Comparison of ENCODE assay signal across 13 cellular contexts in the genomic region with DNA sequence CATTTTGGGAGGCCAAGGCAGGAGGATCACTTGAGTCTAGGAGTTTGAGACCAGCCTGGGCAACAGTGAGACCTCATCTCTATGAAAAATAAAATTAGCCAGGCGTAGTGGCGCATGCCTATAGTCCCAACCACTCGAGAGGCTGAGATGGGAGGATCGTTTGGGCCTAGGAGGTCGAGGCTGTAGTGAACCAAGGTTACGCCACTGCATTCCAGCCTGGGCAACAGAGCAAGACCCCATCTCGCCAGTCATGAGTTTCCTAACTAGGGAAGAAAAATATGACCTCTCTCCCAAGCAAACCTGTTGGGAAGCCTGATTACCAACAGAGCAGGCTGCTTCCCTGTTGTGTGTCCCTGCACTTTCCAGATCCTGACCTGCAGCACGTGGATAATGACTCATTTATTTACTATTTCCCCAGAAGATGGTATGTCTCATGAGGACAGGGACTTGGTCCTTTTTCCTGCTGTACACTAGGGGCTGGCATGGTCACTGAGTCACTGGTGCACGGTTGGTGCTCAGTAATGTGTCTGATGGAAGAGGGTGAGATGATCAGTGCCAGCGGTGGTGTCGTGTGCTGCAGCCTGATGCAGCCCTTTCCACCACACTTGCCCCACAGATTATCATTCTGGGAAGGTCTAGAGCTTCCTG. TPM values are rescaled to one million over a fixed set of nuclear protein-coding genes. Genes with fewer than 3 reads are reported as not detected.
A peak's percentile ranks its signal among the peaks of the same experiment; 100 is the strongest.
DNase-seq lines count a peak whose midpoint lies in the region; ATAC-seq, FAIRE-seq and TF ChIP-seq lines count a peak whose summit lies in the region.
"Had no signal": no experiment of that assay in that cellular context is flagged by ENCODE, and none has a peak within 500 bp of the region (broad histone marks: within the 10 kb centered on the region; RNA-seq: fewer than 3 reads in every experiment).

No MANE protein-coding gene starts in this region.

- H3K9me3 Mint-ChIP-seq in HFFc6, result no peaks in the 10 kb centered on the region; the same call in 1 of the 2 replicates
- H3K9me3 Mint-ChIP-seq in astrocyte (ENCODE audit: unreplicated experiment), result no peaks in the 10 kb centered on the region

- DNase-seq in HFFc6 (no peak), astrocyte (ENCODE audit: low read depth) (peak; percentile 13), iPS-NIHi7 (ENCODE audit: extremely low spot score) (peak; percentile 3), stomach (no peak), NCI-H2227 treated with DMSO at 0.1 percent for 48 hours (lab: John Stamatoyannopoulos, UW) (no peak), UCSD-AML1 (lab: John Stamatoyannopoulos, UW; ENCODE audit: unreplicated experiment) (no peak), NCI-H1092 treated with DMSO at 0.1 percent for 48 hours (lab: John Stamatoyannopoulos, UW) (no peak)
- DNase-seq: DND-41; mucosa of descending colon; NCI-H2081 treated with DMSO at 0.1 percent for 48 hours; stimulated activated CD4-positive, alpha-beta T cell treated with anti-CD3 and anti-CD28 coated beads, Interleukin-4, amount 100 ng/mL, for 24 hours had no signal

- H3K79me2 ChIP-seq in astrocyte (ENCODE audit: insufficient read depth, low read length), result peaks cover 15% of the 10 kb centered on the region

- no peak for TF ChIP-seq POLR2A in stomach (IDR thresholded peaks at IDR 0.05)

- H3K9ac ChIP-seq in astrocyte (ENCODE audit: low read length), result no peak overlapping the region

- H3K27ac Mint-ChIP-seq in HFFc6, result peak overlapping the region; percentile 95
- peak overlapping the region; percentile 60 for H3K27ac Mint-ChIP-seq in astrocyte (ENCODE audit: unreplicated experiment)

- FAIRE-seq in astrocyte (lab: Jason Lieb, UNC), result no peak
- FAIRE-seq: H54 had no signal

- H3K4me1 Mint-ChIP-seq in HFFc6 (ENCODE audit: low read depth), result peaks cover 58% of the 10 kb centered on the region
- peaks cover 42% of the 10 kb centered on the region for H3K4me1 Mint-ChIP-seq in astrocyte (ENCODE audit: low read depth, unreplicated experiment)

- H3K4me3 Mint-ChIP-seq in HFFc6 (peak overlapping the region; percentile 56), astrocyte (ENCODE audit: unreplicated experiment) (no peak overlapping the region)

- H3K4me1 ChIP-seq in astrocyte (ENCODE audit: insufficient read depth, low read length), result peaks cover 38% of the 10 kb centered on the region
- H3K4me1 ChIP-seq in stomach, result peaks cover 28 to 65% (median 43%) of the 10 kb centered on the region in 4 donors

- no peak overlapping the region for H3K4me3 ChIP-seq in astrocyte (ENCODE audit: insufficient read depth, low read depth, low read length)
- H3K4me3 ChIP-seq in stomach, result no peak overlapping the region
- H3K4me3 ChIP-seq: mucosa of descending colon had no signal

- TF ChIP-seq EP300 in stomach (IDR thresholded peaks at IDR 0.05), result no peak

- peak overlapping the region; percentile 94 for H3K27ac ChIP-seq in astrocyte (ENCODE audit: low read depth, low read length)
- peak overlapping the region; percentile 9 to 86 (median 85) for H3K27ac ChIP-seq in stomach

- H3K27me3 ChIP-seq in astrocyte (ENCODE audit: insufficient read depth, low read length), result no peaks in the 10 kb centered on the region
- H3K27me3 ChIP-seq in stomach, result no peaks in the 10 kb centered on the region

- no peak overlapping the region for H3K4me2 ChIP-seq in astrocyte (ENCODE audit: low read length)

- H3K9me3 ChIP-seq in astrocyte (ENCODE audit: insufficient read depth, low read depth, low read length), result no peaks in the 10 kb centered on the region
- H3K9me3 ChIP-seq in stomach, result no peaks in the 10 kb centered on the region
- H3K9me3 ChIP-seq: mucosa of descending colon had no signal

- ATAC-seq in HG02678 (IDR thresholded peaks at IDR 0.05; ENCODE audit: unreplicated experiment), result no peak

- WGBS in stomach, 5 donors, result 85 to 92% (median 88%) methylated on average over 11 of the region's 11 CpGs

- H2AFZ ChIP-seq in astrocyte (ENCODE audit: low read depth, low read length), result no peak overlapping the region

- 0 out of 2 replicates have a peak, but pooled peaks have one; percentile 13 for TF ChIP-seq CTCF in HFFc6 (IDR thresholded peaks at IDR 0.05)
- TF ChIP-seq CTCF in astrocyte (IDR thresholded peaks at IDR 0.05; ENCODE audit: insufficient read depth, low read depth, low read length), result no peak
- TF ChIP-seq CTCF in stomach (IDR thresholded peaks at IDR 0.05), result no peak

- peaks cover 26% of the 10 kb centered on the region for H4K20me1 ChIP-seq in astrocyte (ENCODE audit: insufficient read depth, low read length)

- peaks cover 33% of the 10 kb centered on the region for H3K36me3 ChIP-seq in astrocyte (ENCODE audit: insufficient read depth, low read length)
- peaks cover 72 to 100% (median 97%) of the 10 kb centered on the region in 4 donors for H3K36me3 ChIP-seq in stomach

- H3K27me3 Mint-ChIP-seq in HFFc6 (ENCODE audit: insufficient read depth), result peaks cover 2% of the 10 kb centered on the region
- no peaks in the 10 kb centered on the region for H3K27me3 Mint-ChIP-seq in astrocyte (ENCODE audit: low read depth, unreplicated experiment)

- H3K36me3 Mint-ChIP-seq in HFFc6 (ENCODE audit: low read depth) (peaks cover 51% of the 10 kb centered on the region), astrocyte (ENCODE audit: low read depth, unreplicated experiment) (peaks cover 31% of the 10 kb centered on the region)

- intact Hi-C loops in stomach (cut with DNase I; ENCODE audit: low total_unique reads), result no loop called here

RNA-seq across cellular contexts. Expression of gene NMT1, which starts 30.8 kb away (rescaled TPM):
- 100 to 1,000 TPM; 135 to 152 (median 142) TPM for total RNA-seq in HFFc6 (2021; fragmentation: NEBNext Ultra II Directional; extraction: Animal tissue kit (Norgen Biotek cat#: 25700))
- total RNA-seq in astrocyte (114 and 130 TPM in 2 replicates), stomach (100 to 1,000 TPM in 2 of 5 donors, 10 to 100 TPM in 3; 30.1 to 229 (median 74.0) TPM)
- 100 to 1,000 TPM in 1 of 3 donors, 10 to 100 TPM in 2; 23.3 to 230 (median 49.7) TPM for polyA plus RNA-seq in stomach

RNA-seq across cellular contexts. Expression of gene PLCD3, which starts 40.4 kb away (rescaled TPM):
- 100 to 1,000 TPM in 1 of 6 experiments, 10 to 100 TPM in 5; 77.2 to 112 (median 83.8) TPM for total RNA-seq in HFFc6 (2021; fragmentation: NEBNext Ultra II Directional; extraction: Animal tissue kit (Norgen Biotek cat#: 25700))
- total RNA-seq in astrocyte, result 76.5 and 92.0 TPM in 2 replicates
- 100 to 1,000 TPM in 1 of 5 donors, 10 to 100 TPM in 3, 1 to 10 TPM in 1; 7.6 to 215 (median 31.0) TPM for total RNA-seq in stomach
- 100 to 1,000 TPM in 1 of 3 donors, 10 to 100 TPM in 2; 17.2 to 106 (median 53.2) TPM for polyA plus RNA-seq in stomach

RNA-seq across cellular contexts. Expression of gene DCAKD, which starts 40.5 kb away (rescaled TPM):
- total RNA-seq in HFFc6 (2021; fragmentation: NEBNext Ultra II Directional; extraction: Animal tissue kit (Norgen Biotek cat#: 25700)), result 10 to 100 TPM; 34.0 to 38.9 (median 35.8) TPM
- total RNA-seq in astrocyte (34.8 and 43.3 TPM in 2 replicates), stomach (10 to 100 TPM in 3 of 5 donors, 1 to 10 TPM in 2; 2.3 to 22.9 (median 14.9) TPM)
- 10 to 100 TPM in 2 of 3 donors, 1 to 10 TPM in 1; 9.5 to 17.2 (median 11.5) TPM for polyA plus RNA-seq in stomach

RNA-seq across cellular contexts. Expression of gene ACBD4, which starts 43.6 kb away (rescaled TPM):
- total RNA-seq in HFFc6 (2021; fragmentation: NEBNext Ultra II Directional; extraction: Animal tissue kit (Norgen Biotek cat#: 25700)), result 1 to 10 TPM; 5.0 to 8.0 (median 6.5) TPM
- total RNA-seq in astrocyte, result 3.9 and 4.7 TPM in 2 replicates
- total RNA-seq in stomach, result 10 to 100 TPM in 3 of 5 donors, 1 to 10 TPM in 2; 4.6 to 24.6 (median 15.2) TPM
- polyA plus RNA-seq in stomach, result 10 to 100 TPM; 16.1 to 23.1 (median 18.1) TPM

RNA-seq across cellular contexts. Expression of gene HEXIM1, which starts 56.4 kb away (rescaled TPM):
- total RNA-seq in HFFc6 (2021; fragmentation: NEBNext Ultra II Directional; extraction: Animal tissue kit (Norgen Biotek cat#: 25700)), result 10 to 100 TPM; 31.8 to 42.0 (median 34.5) TPM
- total RNA-seq in astrocyte (44.5 and 46.6 TPM in 2 replicates), stomach (10 to 100 TPM in 3 of 5 donors, 1 to 10 TPM in 2; 6.4 to 23.8 (median 13.0) TPM)
- polyA plus RNA-seq in stomach, result 10 to 100 TPM; 15.4 to 20.5 (median 16.1) TPM

Comparison
In these comparisons a context has a peak if more than half of its experiments do, and no peak if none do; other contexts are left out.
1. DNase-seq: peak in astrocyte (single experiment) and iPS-NIHi7 (single experiment); none in HFFc6 (single experiment), stomach (single experiment), NCI-H2227 treated with DMSO at 0.1 percent for 48 hours (single experiment), UCSD-AML1 (single experiment) and NCI-H1092 treated with DMSO at 0.1 percent for 48 hours (single experiment).